Comparison of ENCODE assay signal across 24 cellular contexts in genomic region chr5:41247135-41247534, GRCh38. TPM values are rescaled to one million over a fixed set of nuclear protein-coding genes. Genes with fewer than 3 reads are reported as not detected.
DNase-seq lines count a peak whose midpoint lies in the region; ATAC-seq, FAIRE-seq and TF ChIP-seq lines count a peak whose summit lies in the region.
"Had no signal": no experiment of that assay in that cellular context is flagged by ENCODE, and none has a peak within 500 bp of the region (broad histone marks: within the 10 kb centered on the region; RNA-seq: fewer than 3 reads in every experiment).

No MANE protein-coding gene starts in this region.

- no peak overlapping the region for H2BK12ac ChIP-seq in mesenchymal stem cell (ENCODE audit: low read length in 2 of 2)

- no peak overlapping the region for H3K23ac ChIP-seq in mesenchymal stem cell (ENCODE audit: low read length in 2 of 2)

- no peak overlapping the region for H2AK5ac ChIP-seq in mesenchymal stem cell (ENCODE audit: low read length, severe bottlenecking)

- H3K79me2 ChIP-seq in HepG2 (ENCODE audit: insufficient read depth, low read length) (no peaks in the 10 kb centered on the region), PC-9 (ENCODE audit: low read depth) (no peaks in the 10 kb centered on the region), hepatocyte (no peaks in the 10 kb centered on the region)

- TF ChIP-seq CTCF in HepG2 (CRISPR knock-in tag; IDR thresholded peaks at IDR 0.05) (no peak), right lobe of liver (IDR thresholded peaks at IDR 0.05) (no peak), PC-9 (conservative IDR thresholded peaks at IDR 0.05) (no peak), hepatocyte (IDR thresholded peaks at IDR 0.05; ENCODE audit: poor library complexity) (no peak)

- H3K18ac ChIP-seq in mesenchymal stem cell (ENCODE audit: low read depth in 1 of 2, low read length in 2 of 2), result no peak overlapping the region

- intact Hi-C loops in HepG2 (cut with micrococcal nuclease; ENCODE audit: unreplicated experiment), result no loop called here
- intact Hi-C loops in right lobe of liver (cut with DNase I), result no loop called here
- intact Hi-C loops in PC-9 (cut with micrococcal nuclease; ENCODE audit: unreplicated experiment), result no loop called here

- in situ Hi-C loops in HepG2 (cut with HindIII; ENCODE audit: extremely low pct_ligation_motif_present, low pct_unique_long_range_greater_than_20kb), result no loop called here

- H3K9me3 ChIP-seq in HepG2 (ENCODE audit: low read length) (peaks cover 5% of the 10 kb centered on the region; the same call in 1 of the 2 replicates), right lobe of liver (no peaks in the 10 kb centered on the region), PC-9 (ENCODE audit: insufficient read depth, low read depth) (no peaks in the 10 kb centered on the region), mesenchymal stem cell (ENCODE audit: control insufficient read depth, low read length) (no peaks in the 10 kb centered on the region), hepatocyte (ENCODE audit: low read depth) (no peaks in the 10 kb centered on the region)
- H3K9me3 ChIP-seq: BE2C; BLaER1 treated with 17β-estradiol and CSF1 and Interleukin-3, amounts not matched to agents 10 nM and 100 nM had no signal

- no peak overlapping the region for H3K9ac ChIP-seq in HepG2 (ENCODE audit: insufficient read depth, low read depth, low read length)
- H3K9ac ChIP-seq in mesenchymal stem cell (ENCODE audit: low read length), result peak overlapping the region; percentile 61
- H3K9ac ChIP-seq: BLaER1 treated with 17β-estradiol and CSF1 and Interleukin-3, amounts not matched to agents 10 nM and 100 nM had no signal

- H2AFZ ChIP-seq in HepG2 (ENCODE audit: low read length), result no peak overlapping the region
- no peak overlapping the region for H2AFZ ChIP-seq in PC-9
- H2AFZ ChIP-seq in mesenchymal stem cell (ENCODE audit: low read depth, low read length), result no peak overlapping the region
- no peak overlapping the region for H2AFZ ChIP-seq in hepatocyte
- H2AFZ ChIP-seq: GM23338 had no signal

- TF ChIP-seq POLR2A in HepG2 (IDR thresholded peaks at IDR 0.05; ENCODE audit: insufficient read depth in 1 of 2, low read depth in 2 of 2, low read length in 2 of 2) (no peak), right lobe of liver (IDR thresholded peaks at IDR 0.05) (no peak)

- no peaks in the 10 kb centered on the region for H3K27me3 ChIP-seq in HepG2 (ENCODE audit: control insufficient read depth in 1 of 2, insufficient read depth in 2 of 2, low read length in 2 of 2)
- H3K27me3 ChIP-seq in right lobe of liver, result no peaks in the 10 kb centered on the region
- H3K27me3 ChIP-seq in PC-9 (ENCODE audit: insufficient read depth, low read depth), result no peaks in the 10 kb centered on the region
- no peaks in the 10 kb centered on the region for H3K27me3 ChIP-seq in mesenchymal stem cell (ENCODE audit: control insufficient read depth in 1 of 2, insufficient read depth in 1 of 2, low read length in 2 of 2)
- no peaks in the 10 kb centered on the region for H3K27me3 ChIP-seq in hepatocyte
- H3K27me3 ChIP-seq: BE2C; BLaER1 treated with 17β-estradiol and CSF1 and Interleukin-3, amounts not matched to agents 10 nM and 100 nM had no signal

- H3K4ac ChIP-seq in mesenchymal stem cell (ENCODE audit: low read depth in 1 of 2, low read length in 2 of 2), result no peak overlapping the region

- CTCF ChIA-PET in HepG2 (lab: Yijun Ruan, JAX; ENCODE audit: low intra/inter-chr PET ratio, low total read pairs) (no interaction called here), PC-9 (lab: Charles Lee) (no interaction called here)

- 6% methylated on average over 1 of the region's 1 CpG for WGBS in HepG2 (ENCODE audit: low lambda C conversion rate)
- 25% methylated on average over 1 of the region's 1 CpG for WGBS in right lobe of liver (ENCODE audit: insufficient coverage, low coverage, low lambda C conversion rate, missing lambda C conversion rate)
- WGBS in mesenchymal stem cell, result no CpG with 5 or more reads among the region's 1 CpG
- WGBS in hepatocyte (ENCODE audit: low lambda C conversion rate, missing lambda C conversion rate), result 75% methylated on average over 1 of the region's 1 CpG

- H3K9me2 ChIP-seq in PC-9 (ENCODE audit: insufficient read depth) (no peaks in the 10 kb centered on the region), hepatocyte (replicated peaks; ENCODE audit: insufficient read depth) (no peaks in the 10 kb centered on the region)

- TF ChIP-seq EP300 in HepG2 (IDR thresholded peaks at IDR 0.05; ENCODE audit: low read depth in 2 of 2, low read length in 2 of 2), result no peak
- TF ChIP-seq EP300 in HepG2 (CRISPR knock-in tag; IDR thresholded peaks at IDR 0.05; ENCODE audit: borderline replicate concordance), result no peak

- H3K4me3 ChIP-seq in HepG2 (replicated peaks in 1 of 3; ENCODE audit: insufficient read depth in 1 of 3, low read depth in 2 of 3, low read length in 3 of 3) (no peak overlapping the region), right lobe of liver (no peak overlapping the region), PC-9 (no peak overlapping the region), mesenchymal stem cell (ENCODE audit: insufficient read depth in 1 of 2, low read depth in 1 of 2, low read length in 2 of 2) (no peak overlapping the region), hepatocyte (no peak overlapping the region)
- H3K4me3 ChIP-seq: BLaER1 treated with 17β-estradiol and CSF1 and Interleukin-3, amounts not matched to agents 10 nM and 100 nM; GM12878; GM23338 had no signal

- no peak overlapping the region for H2BK15ac ChIP-seq in mesenchymal stem cell (ENCODE audit: low read depth, poor library complexity, severe bottlenecking)

- peaks cover 11% of the 10 kb centered on the region; the same call in 1 of the 2 replicates for H3F3A ChIP-seq in PC-9 (ENCODE audit: insufficient read depth, low read depth)

- H3K14ac ChIP-seq in mesenchymal stem cell (ENCODE audit: low read length in 2 of 2), result no peak overlapping the region

- H3K36me3 ChIP-seq in HepG2 (replicated peaks in 1 of 2; ENCODE audit: control insufficient read depth in 1 of 2, insufficient read depth in 2 of 2, low read length in 2 of 2) (no peaks in the 10 kb centered on the region), right lobe of liver (no peaks in the 10 kb centered on the region), PC-9 (ENCODE audit: low read depth) (no peaks in the 10 kb centered on the region), mesenchymal stem cell (ENCODE audit: control insufficient read depth in 1 of 2, insufficient read depth in 2 of 2, low read depth in 1 of 2, low read length in 2 of 2) (no peaks in the 10 kb centered on the region), hepatocyte (replicated peaks; ENCODE audit: insufficient read depth, low read depth) (no peaks in the 10 kb centered on the region)
- H3K36me3 ChIP-seq: BE2C; BLaER1 treated with 17β-estradiol and CSF1 and Interleukin-3, amounts not matched to agents 10 nM and 100 nM had no signal

- no peak overlapping the region for H2BK5ac ChIP-seq in mesenchymal stem cell (ENCODE audit: low read depth, low read length, poor library complexity, severe bottlenecking)

- BruUV-seq in HepG2 (replicated peaks; lab: Mats Ljungman, UMichigan) (no TSS peak), PC-9 (replicated peaks; lab: Mats Ljungman, UMichigan) (no TSS peak)

- POLR2A ChIA-PET in HepG2 (lab: Yijun Ruan, JAX) (no interaction called here), PC-9 (lab: Charles Lee; ENCODE audit: unreplicated experiment) (no interaction called here)

- H3K27ac ChIP-seq in HepG2 (ENCODE audit: extremely low read length, insufficient read depth, low read length), result no peak overlapping the region
- no peak overlapping the region for H3K27ac ChIP-seq in right lobe of liver
- H3K27ac ChIP-seq in PC-9, result peak overlapping the region; percentile 52
- no peak overlapping the region for H3K27ac ChIP-seq in mesenchymal stem cell (ENCODE audit: low read length, poor library complexity, severe bottlenecking)
- no peak overlapping the region for H3K27ac ChIP-seq in hepatocyte
- H3K27ac ChIP-seq: 22Rv1; BLaER1 treated with 17β-estradiol and CSF1 and Interleukin-3, amounts not matched to agents 10 nM and 100 nM had no signal

- ATAC-seq in HepG2 (no peak), right lobe of liver (no peak), GM18502 (IDR thresholded peaks at IDR 0.05; ENCODE audit: poor library complexity, unreplicated experiment) (no peak)
- ATAC-seq: GM12878, GM23338 had no signal

- no peak for FAIRE-seq in HepG2 (lab: Jason Lieb, UNC)
- FAIRE-seq: A204.1, D721Med, GM12878, GM18507 had no signal

- H4K8ac ChIP-seq in mesenchymal stem cell (ENCODE audit: low read length), result no peak overlapping the region

- H2BK120ac ChIP-seq in mesenchymal stem cell (ENCODE audit: low read depth, low read length), result no peak overlapping the region

- H3K4me1 ChIP-seq in HepG2 (ENCODE audit: insufficient read depth, low read length) (no peaks in the 10 kb centered on the region), right lobe of liver (no peaks in the 10 kb centered on the region), PC-9 (replicated peaks; ENCODE audit: insufficient read depth) (peaks cover 18% of the 10 kb centered on the region), mesenchymal stem cell (ENCODE audit: control insufficient read depth, insufficient read depth, low read depth, low read length) (no peaks in the 10 kb centered on the region), hepatocyte (ENCODE audit: insufficient read depth) (no peaks in the 10 kb centered on the region)
- H3K4me1 ChIP-seq: BE2C; BLaER1 treated with 17β-estradiol and CSF1 and Interleukin-3, amounts not matched to agents 10 nM and 100 nM had no signal

- H4K20me1 ChIP-seq in HepG2 (ENCODE audit: insufficient read depth, low read length) (no peaks in the 10 kb centered on the region), PC-9 (ENCODE audit: insufficient read depth) (no peaks in the 10 kb centered on the region), hepatocyte (ENCODE audit: insufficient read depth, poor library complexity, severe bottlenecking) (no peaks in the 10 kb centered on the region)
- H4K20me1 ChIP-seq: BLaER1 treated with 17β-estradiol and CSF1 and Interleukin-3, amounts not matched to agents 10 nM and 100 nM had no signal

- H4K91ac ChIP-seq in mesenchymal stem cell (ENCODE audit: low read length), result no peak overlapping the region

- H3K4me2 ChIP-seq in HepG2 (ENCODE audit: low read depth, low read length) (no peak overlapping the region), PC-9 (no peak overlapping the region), mesenchymal stem cell (ENCODE audit: low read length, poor library complexity, severe bottlenecking) (no peak overlapping the region), hepatocyte (no peak overlapping the region)
- H3K4me2 ChIP-seq: BLaER1 treated with 17β-estradiol and CSF1 and Interleukin-3, amounts not matched to agents 10 nM and 100 nM; GM23338 had no signal

- no peak for DNase-seq in HepG2 (ENCODE audit: low spot score)
- DNase-seq in right lobe of liver, result no peak
- no peak for DNase-seq in PC-9
- no peak for DNase-seq in mesenchymal stem cell
- no peak for DNase-seq in DMS53 treated with DMSO at 0.1 percent for 48 hours (lab: John Stamatoyannopoulos, UW; ENCODE audit: unreplicated experiment)
- DNase-seq in hepatocyte (ENCODE audit: low spot score), result no peak
- DNase-seq: AML-193; BE2C; CD4-positive, alpha-beta T cell; CD8-positive, alpha-beta memory T cell; DMS 273 treated with DMSO at 0.1 percent for 48 hours; DND-41; GDM1; H9 had no signal

- no peak for TF ChIP-seq RAD21 in HepG2 (CRISPR knock-in tag; IDR thresholded peaks at IDR 0.05)

- no peaks in the 10 kb centered on the region for H3K79me1 ChIP-seq in mesenchymal stem cell (replicated peaks; ENCODE audit: low read length, poor library complexity, severe bottlenecking)

RNA-seq across cellular contexts. Expression of gene C6, which starts 33.8 kb away (rescaled TPM):
- 2.5 and 4.7 TPM in 2 replicates for total RNA-seq in HepG2 (2016; rRNA removed; fragmentation: Illumina TruSeq; extraction: Trizol)
- total RNA-seq in HepG2 (2016; cell fraction: cytosol; rRNA removed; fragmentation: Illumina TruSeq; extraction: Trizol; ENCODE audit: low read depth), result 0.18 and 0.20 TPM in 2 replicates
- 2.3 and 3.2 TPM in 2 replicates for total RNA-seq in HepG2 (2016; cell fraction: insoluble cytoplasmic fraction; rRNA removed; fragmentation: Illumina TruSeq; extraction: Trizol)
- total RNA-seq in HepG2 (2016; cell fraction: membrane; rRNA removed; fragmentation: Illumina TruSeq; extraction: Trizol), result 0.56 and 0.76 TPM in 2 replicates
- 5.1 and 6.5 TPM in 2 replicates for total RNA-seq in HepG2 (2016; cell fraction: nucleus; rRNA removed; fragmentation: Illumina TruSeq; extraction: Trizol)
- polyA plus RNA-seq in HepG2 (2011; rRNA removed), result 0.28 and 0.61 TPM in 2 replicates
- 0.19 and 0.25 TPM in 2 replicates for polyA plus RNA-seq in HepG2 (2011; cell fraction: cytosol; rRNA removed)
- polyA plus RNA-seq in HepG2 (2011; cell fraction: nucleus; rRNA removed), result 0.18 and 0.33 TPM in 2 replicates
- 0.19 and 0.37 TPM in 2 replicates for polyA plus RNA-seq in HepG2 (2012)
- 0.23 and 0.29 TPM in 2 replicates for polyA plus RNA-seq in HepG2 (2016; cell fraction: cytosol; fragmentation: Illumina TruSeq; extraction: Trizol; ENCODE audit: low read depth)
- 1.5 and 1.7 TPM in 2 replicates for polyA plus RNA-seq in HepG2 (2016; cell fraction: insoluble cytoplasmic fraction; fragmentation: Illumina TruSeq; extraction: Trizol; ENCODE audit: low read depth)
- polyA plus RNA-seq in HepG2 (2016; cell fraction: membrane; fragmentation: Illumina TruSeq; extraction: Trizol; ENCODE audit: low read depth), result 0.37 and 0.43 TPM in 2 replicates
- polyA plus RNA-seq in HepG2 (2016; cell fraction: nucleus; fragmentation: Illumina TruSeq; extraction: Trizol; ENCODE audit: insufficient read depth, low read depth), result 5.1 TPM in 2 replicates
- 1.2 TPM in 1 of 2 replicates, not detected in the other for polyA minus RNA-seq in HepG2 (2011; rRNA and poly(A)+ RNA removed; ENCODE audit: low replicate concordance)
- 0.30 and 0.70 TPM in 2 replicates for polyA minus RNA-seq in HepG2 (2011; cell fraction: cytosol; rRNA and poly(A)+ RNA removed)
- 0.52 and 1.6 TPM in 2 replicates for polyA minus RNA-seq in HepG2 (2011; cell fraction: nucleus; rRNA and poly(A)+ RNA removed)
- total RNA-seq in right lobe of liver, result 100 to 1,000 TPM; 284 to 753 (median 402) TPM
- not detected in 2 replicates for total RNA-seq in PC-9 (2021)
- polyA plus RNA-seq in mesenchymal stem cell (2013, experiment 1 of 2), result 0.01 TPM
- 0.05 TPM for polyA plus RNA-seq in mesenchymal stem cell (2013, experiment 2 of 2)
- 31.3 and 37.2 TPM in 2 replicates for total RNA-seq in hepatocyte
- 11.8 and 16.2 TPM in 2 replicates for polyA plus RNA-seq in hepatocyte
- total RNA-seq: CD4-positive, alpha-beta T cell; CD8-positive, alpha-beta memory T cell; GM23338; H4; H9 had no signal
- polyA plus RNA-seq: CD14-positive monocyte; CD8-positive, alpha-beta memory T cell; GM12878; GM23338 had no signal
